In the genomic region with DNA sequence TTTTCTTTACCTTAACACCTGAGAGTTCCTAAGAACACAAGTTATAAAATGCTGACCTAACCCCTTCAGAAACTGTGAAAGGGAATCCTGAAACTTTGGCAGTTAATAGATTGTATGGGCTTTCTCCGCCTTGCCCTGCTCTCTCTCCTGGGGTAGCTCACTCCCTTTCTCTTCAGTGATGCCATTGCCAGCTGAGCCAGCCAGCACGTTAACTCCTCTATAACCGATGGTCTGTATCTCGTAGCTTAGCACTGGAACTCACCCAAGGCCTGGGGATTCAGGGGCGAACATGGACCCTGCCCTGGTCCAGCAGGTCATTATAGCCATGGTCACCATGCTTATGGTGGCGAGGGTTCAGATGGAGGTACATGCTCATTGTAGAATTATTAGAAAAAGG, we compare ENCODE assay signal across 21 cellular contexts. TPM values are rescaled to one million over a fixed set of nuclear protein-coding genes. Genes with fewer than 3 reads are reported as not detected.
DNase-seq lines count a peak whose midpoint lies in the region; ATAC-seq and TF ChIP-seq lines count a peak whose summit lies in the region.
"Had no signal": no experiment of that assay in that cellular context is flagged by ENCODE, and none has a peak within 500 bp of the region (broad histone marks: within the 10 kb centered on the region; RNA-seq: fewer than 3 reads in every experiment).

No MANE protein-coding gene starts in this region.

- WGBS in esophagus muscularis mucosa = 91% methylated on average over 6 of the region's 6 CpGs

- no peaks in the 10 kb centered on the region for H3K9me3 Mint-ChIP-seq in progenitor cell of endocrine pancreas (ENCODE audit: low read depth)
- H3K9me3 Mint-ChIP-seq in activated CD4-positive, alpha-beta T cell treated with anti-CD3 and anti-CD28 coated beads for 36 hours (ENCODE audit: low read depth) = no peaks in the 10 kb centered on the region
- H3K9me3 Mint-ChIP-seq: dendritic cell treated with granulocyte-macrophage colony-stimulating factor and Interleukin-4, amounts not matched to agents 40 ng/mL and 50 ng/mL, for 4 days; neural crest cell; T-cell had no signal

- peak overlapping the region; percentile 77 for H3K27ac Mint-ChIP-seq in progenitor cell of endocrine pancreas
- no peak overlapping the region for H3K27ac Mint-ChIP-seq in activated CD4-positive, alpha-beta T cell treated with anti-CD3 and anti-CD28 coated beads for 36 hours
- H3K27ac Mint-ChIP-seq: dendritic cell treated with granulocyte-macrophage colony-stimulating factor and Interleukin-4, amounts not matched to agents 40 ng/mL and 50 ng/mL, for 4 days had no signal

- H3K4me3 ChIP-seq in BLaER1 treated with 17β-estradiol and CSF1 and Interleukin-3, amounts not matched to agents 10 nM and 100 nM = no peak overlapping the region
- no peak overlapping the region for H3K4me3 ChIP-seq in esophagus muscularis mucosa
- H3K4me3 ChIP-seq: esophagus squamous epithelium, MG63, uterus had no signal

- H3K4me2 ChIP-seq in BLaER1 treated with 17β-estradiol and CSF1 and Interleukin-3, amounts not matched to agents 10 nM and 100 nM = peak overlapping the region; percentile 71 to 96 (median 88); a peak in 21 of 22 replicates

- DNase-seq in G401 (ENCODE audit: low spot score) (peak; percentile 48), esophagus muscularis mucosa (ENCODE audit: extremely low spot score) (no peak), progenitor cell of endocrine pancreas (ENCODE audit: low spot score, unreplicated experiment) (no peak), NCI-H526 (lab: John Stamatoyannopoulos, UW) (no peak), cerebellum (ENCODE audit: low spot score) (no peak)
- no peak for DNase-seq in activated CD4-positive, alpha-beta T cell treated with anti-CD3 and anti-CD28 coated beads for 36 hours
- DNase-seq: activated T-cell treated with anti-CD3 and anti-CD28 coated beads for 4 hours; amniotic stem cell; DND-41; esophagus squamous epithelium; GOT3; MG63; NCI-H2081 treated with DMSO at 0.1 percent for 48 hours; NCI-H748 treated with DMSO at 0.1 percent for 48 hours; stimulated activated CD4-positive, alpha-beta T cell treated with anti-CD3 and anti-CD28 coated beads, Interleukin-4, amount 100 ng/mL, for 4 hours; T-cell; uterus had no signal

- H3K27me3 Mint-ChIP-seq in progenitor cell of endocrine pancreas = no peaks in the 10 kb centered on the region
- H3K27me3 Mint-ChIP-seq in activated CD4-positive, alpha-beta T cell treated with anti-CD3 and anti-CD28 coated beads for 36 hours = no peaks in the 10 kb centered on the region
- H3K27me3 Mint-ChIP-seq: dendritic cell treated with granulocyte-macrophage colony-stimulating factor and Interleukin-4, amounts not matched to agents 40 ng/mL and 50 ng/mL, for 4 days; T-cell had no signal

- in situ Hi-C loops in G401 (cut with HindIII; ENCODE audit: low sequenced_read_pairs) = no loop called here

- intact Hi-C loops in esophagus muscularis mucosa (cut with DNase I) = no loop called here
- intact Hi-C loops in activated CD4-positive, alpha-beta T cell treated with anti-CD3 and anti-CD28 coated beads for 36 hours (cut with DNase I, micrococcal nuclease) = no loop called here

- peaks cover 4% of the 10 kb centered on the region for H3K36me3 Mint-ChIP-seq in progenitor cell of endocrine pancreas (ENCODE audit: insufficient read depth)
- H3K36me3 Mint-ChIP-seq in activated CD4-positive, alpha-beta T cell treated with anti-CD3 and anti-CD28 coated beads for 36 hours (ENCODE audit: low read depth) = peaks cover 27% of the 10 kb centered on the region

- H4K20me1 ChIP-seq in BLaER1 treated with 17β-estradiol and CSF1 and Interleukin-3, amounts not matched to agents 10 nM and 100 nM = peaks cover 74 to 100% (median 92%) of the 10 kb centered on the region in 11 experiments

- H3K4me3 Mint-ChIP-seq in progenitor cell of endocrine pancreas (ENCODE audit: low read depth) = no peak overlapping the region
- no peak overlapping the region for H3K4me3 Mint-ChIP-seq in activated CD4-positive, alpha-beta T cell treated with anti-CD3 and anti-CD28 coated beads for 36 hours
- H3K4me3 Mint-ChIP-seq: dendritic cell treated with granulocyte-macrophage colony-stimulating factor and Interleukin-4, amounts not matched to agents 40 ng/mL and 50 ng/mL, for 4 days; neural crest cell; T-cell had no signal

- peaks cover 21% of the 10 kb centered on the region for H3K4me1 Mint-ChIP-seq in progenitor cell of endocrine pancreas (ENCODE audit: low read depth)
- peaks cover 20% of the 10 kb centered on the region for H3K4me1 Mint-ChIP-seq in activated CD4-positive, alpha-beta T cell treated with anti-CD3 and anti-CD28 coated beads for 36 hours

- CTCF ChIA-PET in activated CD4-positive, alpha-beta T cell treated with anti-CD3 and anti-CD28 coated beads for 36 hours (lab: Charles Lee) = interaction anchor here (0.6 kb wide), 1 partner anchor 87 kb away, joined by 3 read pairs; no protein-coding TSS in a partner anchor

- H3K4me1 ChIP-seq in BLaER1 treated with 17β-estradiol and CSF1 and Interleukin-3, amounts not matched to agents 10 nM and 100 nM = peaks cover 44 to 53% (median 50%) of the 10 kb centered on the region in 10 experiments
- H3K4me1 ChIP-seq in esophagus muscularis mucosa = peaks cover 14 to 33% (median 28%) of the 10 kb centered on the region in 4 donors
- H3K4me1 ChIP-seq: uterus had no signal

- POLR2A ChIA-PET in activated CD4-positive, alpha-beta T cell treated with anti-CD3 and anti-CD28 coated beads for 36 hours (lab: Charles Lee) = no interaction called here

- peaks cover 45 to 85% (median 58%) of the 10 kb centered on the region in 11 experiments for H3K36me3 ChIP-seq in BLaER1 treated with 17β-estradiol and CSF1 and Interleukin-3, amounts not matched to agents 10 nM and 100 nM
- H3K36me3 ChIP-seq in esophagus muscularis mucosa = peaks cover 13 to 40% (median 28%) of the 10 kb centered on the region in 4 donors
- H3K36me3 ChIP-seq: uterus had no signal

- no peak for ATAC-seq in activated CD4-positive, alpha-beta T cell treated with anti-CD3 and anti-CD28 coated beads for 36 hours
- ATAC-seq: activated CD4-positive, CD25-positive, alpha-beta regulatory T cell treated with anti-CD3 and anti-CD28 coated beads, Interleukin-2, amount 50 U/mL, for 24 hours; T-cell had no signal

- TF ChIP-seq EP300 in esophagus muscularis mucosa (IDR thresholded peaks at IDR 0.05) = no peak

- no peak for TF ChIP-seq POLR2A in esophagus muscularis mucosa (IDR thresholded peaks at IDR 0.05; ENCODE audit: low read depth)

- H3K9me3 ChIP-seq in BLaER1 treated with 17β-estradiol and CSF1 and Interleukin-3, amounts not matched to agents 10 nM and 100 nM (replicated peaks in 1 of 11) = no peaks in the 10 kb centered on the region
- no peaks in the 10 kb centered on the region for H3K9me3 ChIP-seq in esophagus muscularis mucosa
- H3K9me3 ChIP-seq: esophagus squamous epithelium, MG63, uterus had no signal

- TF ChIP-seq CTCF in esophagus muscularis mucosa (IDR thresholded peaks at IDR 0.05) (no peak), progenitor cell of endocrine pancreas (IDR thresholded peaks at IDR 0.05; ENCODE audit: unreplicated experiment) (no peak)

- H3K27me3 ChIP-seq in BLaER1 treated with 17β-estradiol and CSF1 and Interleukin-3, amounts not matched to agents 10 nM and 100 nM = no peaks in the 10 kb centered on the region
- H3K27me3 ChIP-seq in esophagus muscularis mucosa = no peaks in the 10 kb centered on the region
- H3K27me3 ChIP-seq: esophagus squamous epithelium, MG63, uterus had no signal

- H3K27ac ChIP-seq in BLaER1 treated with 17β-estradiol and CSF1 and Interleukin-3, amounts not matched to agents 10 nM and 100 nM = peak overlapping the region in 1 of 11 experiments; percentile 62; a peak in 1 of 22 replicates
- H3K27ac ChIP-seq in esophagus muscularis mucosa (replicated peaks in 1 of 4) = peak overlapping the region in 3 of 4 donors; percentile 63 to 80 (median 64)

- H3K9ac ChIP-seq in BLaER1 treated with 17β-estradiol and CSF1 and Interleukin-3, amounts not matched to agents 10 nM and 100 nM = peak overlapping the region in 2 of 11 experiments; percentile 30 to 46; a peak in 2 of 22 replicates

RNA-seq across cellular contexts. Expression of a gene that starts 40.7 kb away (rescaled TPM):
- total RNA-seq in G401 (2014; rRNA removed; shearing (Covaris generic)) = 11.1 and 15.4 TPM in 2 replicates
- total RNA-seq in esophagus muscularis mucosa = 10 to 100 TPM; 14.5 to 35.2 (median 20.5) TPM
- total RNA-seq in progenitor cell of endocrine pancreas = 40.4 and 42.7 TPM in 2 replicates
- 10 to 100 TPM; 40.2 to 58.7 TPM for total RNA-seq in activated CD4-positive, alpha-beta T cell treated with anti-CD3 and anti-CD28 coated beads for 36 hours
- 24.9 TPM for total RNA-seq in cerebellum

RNA-seq across cellular contexts. Expression of a gene that starts 54.4 kb away (rescaled TPM):
- 34.0 and 34.3 TPM in 2 replicates for total RNA-seq in G401 (2014; rRNA removed; shearing (Covaris generic))
- total RNA-seq in esophagus muscularis mucosa (10 to 100 TPM in 1 of 4 donors, 1 to 10 TPM in 3; 1.9 to 10.8 (median 6.7) TPM), progenitor cell of endocrine pancreas (5.3 and 7.0 TPM in 2 replicates), cerebellum (11.7 TPM)
- total RNA-seq in activated CD4-positive, alpha-beta T cell treated with anti-CD3 and anti-CD28 coated beads for 36 hours = 10 to 100 TPM; 28.9 to 54.1 TPM
